Comparison of ENCODE assay signal across 22 cellular contexts in the genomic region with DNA sequence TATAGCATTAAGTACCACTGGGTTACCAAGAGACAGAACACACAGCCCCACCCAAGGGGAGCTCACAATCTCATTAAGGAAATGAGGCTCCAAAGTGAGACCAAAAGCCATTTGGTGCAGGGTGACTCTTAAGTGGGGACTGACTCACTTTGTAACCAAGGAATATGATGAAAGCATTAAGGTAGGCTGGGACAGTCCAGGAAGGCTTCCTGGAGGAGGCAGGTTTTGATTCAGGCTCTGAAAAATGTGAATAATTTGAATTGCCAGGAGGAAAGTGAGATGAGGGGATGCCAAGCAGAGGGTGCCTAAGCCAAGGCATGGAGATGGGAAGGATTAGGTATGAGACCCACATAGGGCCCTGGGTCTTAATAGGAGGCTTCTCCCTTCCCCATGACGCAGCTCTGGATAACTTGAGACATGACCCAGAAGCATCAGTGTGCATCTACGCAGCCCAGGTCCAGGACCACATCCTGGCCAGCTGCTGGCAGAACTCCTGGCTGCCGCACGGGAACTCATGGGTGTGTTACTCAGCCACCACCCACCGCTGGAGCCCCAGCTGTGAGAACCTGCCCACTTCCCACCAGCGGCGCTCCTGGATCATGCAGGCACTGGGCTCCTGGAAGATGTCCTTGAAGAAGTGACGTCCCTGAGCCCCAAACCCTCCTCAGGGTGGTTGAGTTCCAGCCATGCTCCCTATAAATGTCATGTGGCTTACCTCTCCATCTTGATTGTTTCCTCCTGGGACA. TPM values are rescaled to one million over a fixed set of nuclear protein-coding genes. Genes with fewer than 3 reads are reported as not detected.
DNase-seq lines count a peak whose midpoint lies in the region; ATAC-seq, FAIRE-seq and TF ChIP-seq lines count a peak whose summit lies in the region.
"Had no signal": no experiment of that assay in that cellular context is flagged by ENCODE, and none has a peak within 500 bp of the region (broad histone marks: within the 10 kb centered on the region; RNA-seq: fewer than 3 reads in every experiment).

No MANE protein-coding gene starts in this region.

- no peak overlapping the region for H3K4me3 ChIP-seq in A549
- H3K4me3 ChIP-seq in H7 (ENCODE audit: insufficient read depth, low read depth, low read length), result no peak overlapping the region
- H3K4me3 ChIP-seq in neural progenitor cell, result no peak overlapping the region

- H3K27me3 ChIP-seq in H7 (ENCODE audit: control insufficient read depth, insufficient read depth, low read length) (peaks cover 17% of the 10 kb centered on the region), neural progenitor cell (peaks cover 44% of the 10 kb centered on the region)

- no peaks in the 10 kb centered on the region for H3F3A ChIP-seq in neural progenitor cell (ENCODE audit: low read depth)

- POLR2A ChIA-PET in A549 (lab: Yijun Ruan, JAX), result no interaction called here

- H2AFZ ChIP-seq in neural progenitor cell (replicated peaks), result no peak overlapping the region

- H3K4me1 ChIP-seq in A549 (no peaks in the 10 kb centered on the region), neural progenitor cell (no peaks in the 10 kb centered on the region)
- H3K4me1 ChIP-seq: Caco-2 had no signal

- peak in 1 of 2 experiments; percentile 36; a peak in 2 of 6 replicates for ATAC-seq in A549

- 18% methylated on average over 2 of the region's 8 CpGs for WGBS in A549 (ENCODE audit: missing lambda C conversion rate)

- H3K36me3 ChIP-seq in H7 (replicated peaks; ENCODE audit: control insufficient read depth, insufficient read depth, low read length) (no peaks in the 10 kb centered on the region), neural progenitor cell (no peaks in the 10 kb centered on the region)

- FAIRE-seq in A549 (lab: Jason Lieb, UNC), result no peak
- FAIRE-seq: A204.1 had no signal

- no peak for TF ChIP-seq EP300 in A549 (IDR thresholded peaks at IDR 0.05)

- no peak for TF ChIP-seq CTCF in A549 (IDR thresholded peaks at IDR 0.05)
- TF ChIP-seq CTCF in neural progenitor cell (IDR thresholded peaks at IDR 0.05), result no peak

- no peak overlapping the region for H3K9ac ChIP-seq in neural progenitor cell
- H3K9ac ChIP-seq: SK-N-SH had no signal

- H3K4me1 Mint-ChIP-seq in neural progenitor cell, result peaks cover 5% of the 10 kb centered on the region

- H3K4me3 Mint-ChIP-seq in neural progenitor cell, result peak overlapping the region; percentile 10
- H3K4me3 Mint-ChIP-seq: CD4-positive, alpha-beta T cell had no signal

- DNase-seq in A549 (ENCODE audit: low read depth in 1 of 2, low spot score in 1 of 2) (no peak), H7 (peak; percentile 1), RPMI7951 (ENCODE audit: low read depth) (peak; percentile 19), neural progenitor cell (ENCODE audit: low spot score) (no peak), globus pallidus (ENCODE audit: low spot score) (no peak), UCSD-AML1 (lab: John Stamatoyannopoulos, UW; ENCODE audit: unreplicated experiment) (no peak)
- DNase-seq in activated T-cell treated with anti-CD3 and anti-CD28 coated beads, Interleukin-2, amount 50 U/mL, for 1 hour, result no peak
- DNase-seq: Caco-2; CD4-positive, alpha-beta T cell; DMS153; GF-D8; KG1; NCI-H1092 treated with DMSO at 0.1 percent for 48 hours; NCI-H146; NCI-H2029 treated with DMSO at 0.1 percent for 48 hours; NCI-H2171 treated with DMSO at 0.1 percent for 48 hours; NCI-H446; OCI-M1; RPMI8226; SHP77 treated with DMSO at 0.1 percent for 48 hours; SK-N-SH had no signal

- no peak for TF ChIP-seq RAD21 in A549 (conservative IDR thresholded peaks at IDR 0.05 in 1 of 2, IDR thresholded peaks at IDR 0.05 in 1 of 2)

- H3K9me3 ChIP-seq in A549 (no peaks in the 10 kb centered on the region), neural progenitor cell (ENCODE audit: low read depth) (no peaks in the 10 kb centered on the region)
- H3K9me3 ChIP-seq: Caco-2, SK-N-SH had no signal

- no peak overlapping the region for H3K27ac Mint-ChIP-seq in neural progenitor cell
- H3K27ac Mint-ChIP-seq: CD4-positive, alpha-beta T cell had no signal

- no peak overlapping the region for H3K27ac ChIP-seq in A549
- no peak overlapping the region for H3K27ac ChIP-seq in neural progenitor cell

- TF ChIP-seq POLR2A in A549 (IDR thresholded peaks at IDR 0.05; ENCODE audit: low read length), result no peak

- CTCF ChIA-PET in A549 (lab: Yijun Ruan, JAX), result no interaction called here

- H3K4me2 ChIP-seq in A549 (no peak overlapping the region), neural progenitor cell (no peak overlapping the region)
- H3K4me2 ChIP-seq: SK-N-SH had no signal

- H3K36me3 Mint-ChIP-seq in neural progenitor cell, result no peaks in the 10 kb centered on the region

- H3K9me3 Mint-ChIP-seq in neural progenitor cell, result no peaks in the 10 kb centered on the region
- H3K9me3 Mint-ChIP-seq: CD4-positive, alpha-beta T cell had no signal

- H3K79me2 ChIP-seq in neural progenitor cell (ENCODE audit: low read depth), result no peaks in the 10 kb centered on the region

- H4K20me1 ChIP-seq in neural progenitor cell (ENCODE audit: low read depth), result no peaks in the 10 kb centered on the region

- H3K27me3 Mint-ChIP-seq in neural progenitor cell (ENCODE audit: insufficient read depth, low read depth), result peaks cover 22% of the 10 kb centered on the region

TF ChIP-seq in A549, 52 proteins besides CTCF, POLR2A, EP300 and RAD21:
- TF ChIP-seq, protein P1, sequence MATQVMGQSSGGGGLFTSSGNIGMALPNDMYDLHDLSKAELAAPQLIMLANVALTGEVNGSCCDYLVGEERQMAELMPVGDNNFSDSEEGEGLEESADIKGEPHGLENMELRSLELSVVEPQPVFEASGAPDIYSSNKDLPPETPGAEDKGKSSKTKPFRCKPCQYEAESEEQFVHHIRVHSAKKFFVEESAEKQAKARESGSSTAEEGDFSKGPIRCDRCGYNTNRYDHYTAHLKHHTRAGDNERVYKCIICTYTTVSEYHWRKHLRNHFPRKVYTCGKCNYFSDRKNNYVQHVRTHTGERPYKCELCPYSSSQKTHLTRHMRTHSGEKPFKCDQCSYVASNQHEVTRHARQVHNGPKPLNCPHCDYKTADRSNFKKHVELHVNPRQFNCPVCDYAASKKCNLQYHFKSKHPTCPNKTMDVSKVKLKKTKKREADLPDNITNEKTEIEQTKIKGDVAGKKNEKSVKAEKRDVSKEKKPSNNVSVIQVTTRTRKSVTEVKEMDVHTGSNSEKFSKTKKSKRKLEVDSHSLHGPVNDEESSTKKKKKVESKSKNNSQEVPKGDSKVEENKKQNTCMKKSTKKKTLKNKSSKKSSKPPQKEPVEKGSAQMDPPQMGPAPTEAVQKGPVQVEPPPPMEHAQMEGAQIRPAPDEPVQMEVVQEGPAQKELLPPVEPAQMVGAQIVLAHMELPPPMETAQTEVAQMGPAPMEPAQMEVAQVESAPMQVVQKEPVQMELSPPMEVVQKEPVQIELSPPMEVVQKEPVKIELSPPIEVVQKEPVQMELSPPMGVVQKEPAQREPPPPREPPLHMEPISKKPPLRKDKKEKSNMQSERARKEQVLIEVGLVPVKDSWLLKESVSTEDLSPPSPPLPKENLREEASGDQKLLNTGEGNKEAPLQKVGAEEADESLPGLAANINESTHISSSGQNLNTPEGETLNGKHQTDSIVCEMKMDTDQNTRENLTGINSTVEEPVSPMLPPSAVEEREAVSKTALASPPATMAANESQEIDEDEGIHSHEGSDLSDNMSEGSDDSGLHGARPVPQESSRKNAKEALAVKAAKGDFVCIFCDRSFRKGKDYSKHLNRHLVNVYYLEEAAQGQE (IDR thresholded peaks at IDR 0.05), result no peak
- TF ChIP-seq ZFP36 (IDR thresholded peaks at IDR 0.05; ENCODE audit: borderline replicate concordance, partially characterized antibody), result peak; percentile 90
TF ChIP-seq in A549: peak in this region for 1.

RNA-seq across cellular contexts. Expression of a gene that starts 5.9 kb away (rescaled TPM):
- 27.1 and 32.2 TPM in 2 replicates for polyA plus RNA-seq in A549 (2011; rRNA removed)
- 14.6 and 15.8 TPM in 2 replicates for polyA plus RNA-seq in A549 (2012; cell fraction: cytosol; rRNA removed)
- polyA plus RNA-seq in A549 (2012; cell fraction: nucleus; rRNA removed), result 11.2 and 19.7 TPM in 2 replicates
- 20.1 to 22.8 TPM (median 20.4 TPM) in 3 replicates for polyA plus RNA-seq in A549 (2017; fragmentation: RNase III; extraction: RNeasy Plus Mini Kit Qiagen cat#74134 plus additional on column Dnase treatment)
- polyA minus RNA-seq in A549 (2011; rRNA and poly(A)+ RNA removed), result 22.4 and 23.4 TPM in 2 replicates
- total RNA-seq in H7 (2014; rRNA removed; shearing (Covaris generic)), result 35.8 and 37.3 TPM in 2 replicates
- 24.0 and 32.0 TPM in 2 replicates for total RNA-seq in RPMI7951 (2014; rRNA removed; shearing (Covaris generic))
- total RNA-seq in neural progenitor cell (ENCODE audit: low replicate concordance), result 33.2 and 37.5 TPM in 2 replicates

RNA-seq across cellular contexts. Expression of a gene that starts 54.6 kb away (rescaled TPM):
- polyA plus RNA-seq in A549 (2011; rRNA removed) (2.3 and 3.7 TPM in 2 replicates), A549 (2017; fragmentation: RNase III; extraction: RNeasy Plus Mini Kit Qiagen cat#74134 plus additional on column Dnase treatment) (2.8 to 2.9 TPM (median 2.9 TPM) in 3 replicates)
- 1.2 and 1.6 TPM in 2 replicates for polyA plus RNA-seq in A549 (2012; cell fraction: cytosol; rRNA removed)
- polyA plus RNA-seq in A549 (2012; cell fraction: nucleus; rRNA removed), result 1.2 and 1.5 TPM in 2 replicates
- 6.2 and 7.4 TPM in 2 replicates for polyA minus RNA-seq in A549 (2011; rRNA and poly(A)+ RNA removed)
- total RNA-seq in H7 (2014; rRNA removed; shearing (Covaris generic)), result 25.2 and 27.9 TPM in 2 replicates
- total RNA-seq in RPMI7951 (2014; rRNA removed; shearing (Covaris generic)), result 6.3 and 6.4 TPM in 2 replicates
- 5.4 and 11.0 TPM in 2 replicates for total RNA-seq in neural progenitor cell (ENCODE audit: low replicate concordance)
- total RNA-seq: CD4-positive, alpha-beta T cell had no signal

Comparison
In these comparisons a context has a peak if more than half of its experiments do, and no peak if none do; other contexts are left out.
1. DNase-seq: peak in H7 (single experiment) and RPMI7951 (single experiment); none in A549 (0 of 2), neural progenitor cell (single experiment), globus pallidus (single experiment), UCSD-AML1 (single experiment) and activated T-cell treated with anti-CD3 and anti-CD28 coated beads, Interleukin-2, amount 50 U/mL, for 1 hour (single experiment).